In genomic region chr2:151999058-151999457, GRCh38 we compare ENCODE assay signal across 1 cellular context.
TF ChIP-seq lines count a peak whose summit lies in the region.

No MANE protein-coding gene starts in this region.

TF ChIP-seq in HepG2, 621 proteins besides CTCF, POLR2A, EP300 and RAD21 (continued from another document and continues in another):
- TF ChIP-seq PHF21A (CRISPR knock-in tag; IDR thresholded peaks at IDR 0.05) (peak; percentile 32; the same call in 1 of the 2 replicates), FLYWCH1 (CRISPR knock-in tag; IDR thresholded peaks at IDR 0.05) (no peak), ZNF563 (CRISPR knock-in tag; IDR thresholded peaks at IDR 0.05) (no peak), SKIL (CRISPR knock-in tag; IDR thresholded peaks at IDR 0.05; ENCODE audit: borderline replicate concordance) (no peak), DNMT3B (CRISPR knock-in tag; conservative IDR thresholded peaks at IDR 0.05) (no peak), HNRNPL (IDR thresholded peaks at IDR 0.05; ENCODE audit: low read depth, low read length) (no peak), ZNF737 (CRISPR knock-in tag; IDR thresholded peaks at IDR 0.05; ENCODE audit: borderline replicate concordance) (no peak), MLLT10 (CRISPR knock-in tag; IDR thresholded peaks at IDR 0.05) (no peak), HIVEP1 (CRISPR knock-in tag; IDR thresholded peaks at IDR 0.05) (no peak), ZNF136 (CRISPR knock-in tag; IDR thresholded peaks at IDR 0.05; ENCODE audit: low read depth) (no peak), MEIS1 (CRISPR knock-in tag; IDR thresholded peaks at IDR 0.05; ENCODE audit: borderline replicate concordance) (no peak), STAT6 (CRISPR knock-in tag; IDR thresholded peaks at IDR 0.05; ENCODE audit: borderline replicate concordance) (no peak), ZNF12 (CRISPR knock-in tag; IDR thresholded peaks at IDR 0.05) (no peak), ZNF772 (CRISPR knock-in tag; IDR thresholded peaks at IDR 0.05) (no peak), PAF1 (CRISPR knock-in tag; IDR thresholded peaks at IDR 0.05) (no peak), ZMYM2 (CRISPR knock-in tag; IDR thresholded peaks at IDR 0.05) (no peak), ZNF460 (CRISPR knock-in tag; IDR thresholded peaks at IDR 0.05; ENCODE audit: borderline replicate concordance) (no peak), ZBTB7B (CRISPR knock-in tag; IDR thresholded peaks at IDR 0.05) (peak; percentile 42; the same call in 1 of the 2 replicates), ZNF317 (CRISPR knock-in tag; IDR thresholded peaks at IDR 0.05) (no peak), ATRX (CRISPR knock-in tag; IDR thresholded peaks at IDR 0.05; ENCODE audit: borderline replicate concordance) (no peak), FOSL1 (CRISPR knock-in tag; IDR thresholded peaks at IDR 0.05; ENCODE audit: borderline replicate concordance) (no peak), FIP1L1 (IDR thresholded peaks at IDR 0.05; ENCODE audit: borderline replicate concordance, insufficient read depth, low read depth, low read length) (no peak), POGK (CRISPR knock-in tag; conservative IDR thresholded peaks at IDR 0.05) (no peak), CBX2 (IDR thresholded peaks at IDR 0.05; ENCODE audit: low read depth, low read length) (no peak), CBX2 (CRISPR knock-in tag; IDR thresholded peaks at IDR 0.05; ENCODE audit: low read depth) (no peak), ZNF883 (CRISPR knock-in tag; IDR thresholded peaks at IDR 0.05; ENCODE audit: not compliant biosample characterization) (no peak), HCFC1 (IDR thresholded peaks at IDR 0.05; ENCODE audit: low read depth, low read length) (no peak), MIXL1 (CRISPR knock-in tag; IDR thresholded peaks at IDR 0.05) (peak; percentile 81), TRIM22 (IDR thresholded peaks at IDR 0.05) (no peak), ZNF124 (CRISPR knock-in tag; IDR thresholded peaks at IDR 0.05) (no peak), ZNF260 (CRISPR knock-in tag; IDR thresholded peaks at IDR 0.05; ENCODE audit: borderline replicate concordance, low read depth) (no peak)
- TF ChIP-seq, protein P1, sequence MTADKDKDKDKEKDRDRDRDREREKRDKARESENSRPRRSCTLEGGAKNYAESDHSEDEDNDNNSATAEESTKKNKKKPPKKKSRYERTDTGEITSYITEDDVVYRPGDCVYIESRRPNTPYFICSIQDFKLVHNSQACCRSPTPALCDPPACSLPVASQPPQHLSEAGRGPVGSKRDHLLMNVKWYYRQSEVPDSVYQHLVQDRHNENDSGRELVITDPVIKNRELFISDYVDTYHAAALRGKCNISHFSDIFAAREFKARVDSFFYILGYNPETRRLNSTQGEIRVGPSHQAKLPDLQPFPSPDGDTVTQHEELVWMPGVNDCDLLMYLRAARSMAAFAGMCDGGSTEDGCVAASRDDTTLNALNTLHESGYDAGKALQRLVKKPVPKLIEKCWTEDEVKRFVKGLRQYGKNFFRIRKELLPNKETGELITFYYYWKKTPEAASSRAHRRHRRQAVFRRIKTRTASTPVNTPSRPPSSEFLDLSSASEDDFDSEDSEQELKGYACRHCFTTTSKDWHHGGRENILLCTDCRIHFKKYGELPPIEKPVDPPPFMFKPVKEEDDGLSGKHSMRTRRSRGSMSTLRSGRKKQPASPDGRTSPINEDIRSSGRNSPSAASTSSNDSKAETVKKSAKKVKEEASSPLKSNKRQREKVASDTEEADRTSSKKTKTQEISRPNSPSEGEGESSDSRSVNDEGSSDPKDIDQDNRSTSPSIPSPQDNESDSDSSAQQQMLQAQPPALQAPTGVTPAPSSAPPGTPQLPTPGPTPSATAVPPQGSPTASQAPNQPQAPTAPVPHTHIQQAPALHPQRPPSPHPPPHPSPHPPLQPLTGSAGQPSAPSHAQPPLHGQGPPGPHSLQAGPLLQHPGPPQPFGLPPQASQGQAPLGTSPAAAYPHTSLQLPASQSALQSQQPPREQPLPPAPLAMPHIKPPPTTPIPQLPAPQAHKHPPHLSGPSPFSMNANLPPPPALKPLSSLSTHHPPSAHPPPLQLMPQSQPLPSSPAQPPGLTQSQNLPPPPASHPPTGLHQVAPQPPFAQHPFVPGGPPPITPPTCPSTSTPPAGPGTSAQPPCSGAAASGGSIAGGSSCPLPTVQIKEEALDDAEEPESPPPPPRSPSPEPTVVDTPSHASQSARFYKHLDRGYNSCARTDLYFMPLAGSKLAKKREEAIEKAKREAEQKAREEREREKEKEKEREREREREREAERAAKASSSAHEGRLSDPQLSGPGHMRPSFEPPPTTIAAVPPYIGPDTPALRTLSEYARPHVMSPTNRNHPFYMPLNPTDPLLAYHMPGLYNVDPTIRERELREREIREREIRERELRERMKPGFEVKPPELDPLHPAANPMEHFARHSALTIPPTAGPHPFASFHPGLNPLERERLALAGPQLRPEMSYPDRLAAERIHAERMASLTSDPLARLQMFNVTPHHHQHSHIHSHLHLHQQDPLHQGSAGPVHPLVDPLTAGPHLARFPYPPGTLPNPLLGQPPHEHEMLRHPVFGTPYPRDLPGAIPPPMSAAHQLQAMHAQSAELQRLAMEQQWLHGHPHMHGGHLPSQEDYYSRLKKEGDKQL (CRISPR knock-in tag; IDR thresholded peaks at IDR 0.05; ENCODE audit: low read depth) = no peak
- TF ChIP-seq, protein P2, sequence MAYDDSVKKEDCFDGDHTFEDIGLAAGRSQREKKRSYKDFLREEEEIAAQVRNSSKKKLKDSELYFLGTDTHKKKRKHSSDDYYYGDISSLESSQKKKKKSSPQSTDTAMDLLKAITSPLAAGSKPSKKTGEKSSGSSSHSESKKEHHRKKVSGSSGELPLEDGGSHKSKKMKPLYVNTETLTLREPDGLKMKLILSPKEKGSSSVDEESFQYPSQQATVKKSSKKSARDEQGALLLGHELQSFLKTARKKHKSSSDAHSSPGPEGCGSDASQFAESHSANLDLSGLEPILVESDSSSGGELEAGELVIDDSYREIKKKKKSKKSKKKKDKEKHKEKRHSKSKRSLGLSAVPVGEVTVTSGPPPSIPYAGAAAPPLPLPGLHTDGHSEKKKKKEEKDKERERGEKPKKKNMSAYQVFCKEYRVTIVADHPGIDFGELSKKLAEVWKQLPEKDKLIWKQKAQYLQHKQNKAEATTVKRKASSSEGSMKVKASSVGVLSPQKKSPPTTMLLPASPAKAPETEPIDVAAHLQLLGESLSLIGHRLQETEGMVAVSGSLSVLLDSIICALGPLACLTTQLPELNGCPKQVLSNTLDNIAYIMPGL (CRISPR knock-in tag; IDR thresholded peaks at IDR 0.05; ENCODE audit: borderline replicate concordance in 1 of 2, low read depth in 1 of 2) = peak; percentile 43 to 73; a peak in 2 of 4 replicates
- TF ChIP-seq, protein P3, sequence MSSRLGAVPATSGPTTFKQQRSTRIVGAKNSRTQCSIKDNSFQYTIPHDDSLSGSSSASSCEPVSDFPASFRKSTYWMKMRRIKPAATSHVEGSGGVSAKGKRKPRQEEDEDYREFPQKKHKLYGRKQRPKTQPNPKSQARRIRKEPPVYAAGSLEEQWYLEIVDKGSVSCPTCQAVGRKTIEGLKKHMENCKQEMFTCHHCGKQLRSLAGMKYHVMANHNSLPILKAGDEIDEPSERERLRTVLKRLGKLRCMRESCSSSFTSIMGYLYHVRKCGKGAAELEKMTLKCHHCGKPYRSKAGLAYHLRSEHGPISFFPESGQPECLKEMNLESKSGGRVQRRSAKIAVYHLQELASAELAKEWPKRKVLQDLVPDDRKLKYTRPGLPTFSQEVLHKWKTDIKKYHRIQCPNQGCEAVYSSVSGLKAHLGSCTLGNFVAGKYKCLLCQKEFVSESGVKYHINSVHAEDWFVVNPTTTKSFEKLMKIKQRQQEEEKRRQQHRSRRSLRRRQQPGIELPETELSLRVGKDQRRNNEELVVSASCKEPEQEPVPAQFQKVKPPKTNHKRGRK (CRISPR knock-in tag; IDR thresholded peaks at IDR 0.05) = no peak
- TF ChIP-seq, protein P4, sequence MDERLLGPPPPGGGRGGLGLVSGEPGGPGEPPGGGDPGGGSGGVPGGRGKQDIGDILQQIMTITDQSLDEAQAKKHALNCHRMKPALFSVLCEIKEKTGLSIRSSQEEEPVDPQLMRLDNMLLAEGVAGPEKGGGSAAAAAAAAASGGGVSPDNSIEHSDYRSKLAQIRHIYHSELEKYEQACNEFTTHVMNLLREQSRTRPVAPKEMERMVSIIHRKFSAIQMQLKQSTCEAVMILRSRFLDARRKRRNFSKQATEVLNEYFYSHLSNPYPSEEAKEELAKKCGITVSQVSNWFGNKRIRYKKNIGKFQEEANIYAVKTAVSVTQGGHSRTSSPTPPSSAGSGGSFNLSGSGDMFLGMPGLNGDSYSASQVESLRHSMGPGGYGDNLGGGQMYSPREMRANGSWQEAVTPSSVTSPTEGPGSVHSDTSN (CRISPR knock-in tag; IDR thresholded peaks at IDR 0.05) = no peak
- TF ChIP-seq, protein P5, sequence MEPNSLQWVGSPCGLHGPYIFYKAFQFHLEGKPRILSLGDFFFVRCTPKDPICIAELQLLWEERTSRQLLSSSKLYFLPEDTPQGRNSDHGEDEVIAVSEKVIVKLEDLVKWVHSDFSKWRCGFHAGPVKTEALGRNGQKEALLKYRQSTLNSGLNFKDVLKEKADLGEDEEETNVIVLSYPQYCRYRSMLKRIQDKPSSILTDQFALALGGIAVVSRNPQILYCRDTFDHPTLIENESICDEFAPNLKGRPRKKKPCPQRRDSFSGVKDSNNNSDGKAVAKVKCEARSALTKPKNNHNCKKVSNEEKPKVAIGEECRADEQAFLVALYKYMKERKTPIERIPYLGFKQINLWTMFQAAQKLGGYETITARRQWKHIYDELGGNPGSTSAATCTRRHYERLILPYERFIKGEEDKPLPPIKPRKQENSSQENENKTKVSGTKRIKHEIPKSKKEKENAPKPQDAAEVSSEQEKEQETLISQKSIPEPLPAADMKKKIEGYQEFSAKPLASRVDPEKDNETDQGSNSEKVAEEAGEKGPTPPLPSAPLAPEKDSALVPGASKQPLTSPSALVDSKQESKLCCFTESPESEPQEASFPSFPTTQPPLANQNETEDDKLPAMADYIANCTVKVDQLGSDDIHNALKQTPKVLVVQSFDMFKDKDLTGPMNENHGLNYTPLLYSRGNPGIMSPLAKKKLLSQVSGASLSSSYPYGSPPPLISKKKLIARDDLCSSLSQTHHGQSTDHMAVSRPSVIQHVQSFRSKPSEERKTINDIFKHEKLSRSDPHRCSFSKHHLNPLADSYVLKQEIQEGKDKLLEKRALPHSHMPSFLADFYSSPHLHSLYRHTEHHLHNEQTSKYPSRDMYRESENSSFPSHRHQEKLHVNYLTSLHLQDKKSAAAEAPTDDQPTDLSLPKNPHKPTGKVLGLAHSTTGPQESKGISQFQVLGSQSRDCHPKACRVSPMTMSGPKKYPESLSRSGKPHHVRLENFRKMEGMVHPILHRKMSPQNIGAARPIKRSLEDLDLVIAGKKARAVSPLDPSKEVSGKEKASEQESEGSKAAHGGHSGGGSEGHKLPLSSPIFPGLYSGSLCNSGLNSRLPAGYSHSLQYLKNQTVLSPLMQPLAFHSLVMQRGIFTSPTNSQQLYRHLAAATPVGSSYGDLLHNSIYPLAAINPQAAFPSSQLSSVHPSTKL (CRISPR knock-in tag; IDR thresholded peaks at IDR 0.05) = peak; percentile 44; the same call in 1 of the 2 replicates
